9 cellular contexts compared by ENCODE assay signal in genomic region chr1:17606826-17607440, GRCh38.
A peak's percentile ranks its signal among the peaks of the same experiment; 100 is the strongest.
DNase-seq lines count a peak whose midpoint lies in the region; ATAC-seq, FAIRE-seq and TF ChIP-seq lines count a peak whose summit lies in the region.
"Had no signal": no experiment of that assay in that cellular context is flagged by ENCODE, and none has a peak within 500 bp of the region (broad histone marks: within the 10 kb centered on the region; RNA-seq: fewer than 3 reads in every experiment).

No MANE protein-coding gene starts in this region.

- no peak overlapping the region for H3K4me3 ChIP-seq in A549
- no peak overlapping the region for H3K4me3 ChIP-seq in fibroblast of lung (replicated peaks in 1 of 4; ENCODE audit: control extremely low read depth in 1 of 4, insufficient read depth in 1 of 4, low read depth in 3 of 4, low read length in 4 of 4)
- H3K4me3 ChIP-seq in neural cell (ENCODE audit: low read length): no peak overlapping the region

- TF ChIP-seq EP300 in A549 (IDR thresholded peaks at IDR 0.05) (no peak), neural cell (conservative IDR thresholded peaks at IDR 0.05; ENCODE audit: poor library complexity, severe bottlenecking) (no peak)

- no peaks in the 10 kb centered on the region for H3K36me3 Mint-ChIP-seq in activated CD4-positive, alpha-beta memory T cell treated with anti-CD3 and anti-CD28 coated beads for 36 hours
- H3K36me3 Mint-ChIP-seq in type B pancreatic cell: peaks cover 3% of the 10 kb centered on the region

- no peak overlapping the region for H3K9ac ChIP-seq in fibroblast of lung (ENCODE audit: insufficient read depth, low read length)
- H3K9ac ChIP-seq in neural cell (ENCODE audit: low read length): no peak overlapping the region

- H2AFZ ChIP-seq in fibroblast of lung (ENCODE audit: low read length) (no peak overlapping the region), neural cell (ENCODE audit: low read depth, low read length) (no peak overlapping the region)

- no peak for TF ChIP-seq POLR2A in A549 (IDR thresholded peaks at IDR 0.05; ENCODE audit: low read length)

- POLR2A ChIA-PET in A549 (lab: Yijun Ruan, JAX): interaction anchor here (0.7 kb wide), 1 partner anchor 1179 kb away, joined by 3 read pairs; no protein-coding TSS in a partner anchor
- POLR2A ChIA-PET in activated CD4-positive, alpha-beta memory T cell treated with anti-CD3 and anti-CD28 coated beads for 36 hours (lab: Charles Lee): no interaction called here

- TF ChIP-seq RAD21 in A549 (conservative IDR thresholded peaks at IDR 0.05 in 1 of 2, IDR thresholded peaks at IDR 0.05 in 1 of 2) (peak; percentile 87 to 90), neural cell (conservative IDR thresholded peaks at IDR 0.05) (peak; percentile 82)

- no peaks in the 10 kb centered on the region for H4K20me1 ChIP-seq in fibroblast of lung (ENCODE audit: control insufficient read depth, extremely low read depth, insufficient read depth, low read length)
- no peaks in the 10 kb centered on the region for H4K20me1 ChIP-seq in neural cell (ENCODE audit: insufficient read depth)

- H3K4me1 Mint-ChIP-seq in activated CD4-positive, alpha-beta memory T cell treated with anti-CD3 and anti-CD28 coated beads for 36 hours (ENCODE audit: low read depth): no peaks in the 10 kb centered on the region
- H3K4me1 Mint-ChIP-seq in type B pancreatic cell (ENCODE audit: unreplicated experiment): peaks cover 17% of the 10 kb centered on the region

- intact Hi-C loops in activated CD4-positive, alpha-beta memory T cell treated with anti-CD3 and anti-CD28 coated beads for 36 hours (cut with micrococcal nuclease): loop anchor here (2.0 kb wide), 1 partner anchor 112 kb away; no protein-coding TSS in a partner anchor

- ATAC-seq in A549 (peak; percentile 77 to 87; a peak in 5 of 6 replicates), HG02884 (IDR thresholded peaks at IDR 0.05; ENCODE audit: unreplicated experiment) (no peak)

- peaks cover 2% of the 10 kb centered on the region for H3K36me3 ChIP-seq in fibroblast of lung (ENCODE audit: control insufficient read depth, insufficient read depth, low read length)
- H3K36me3 ChIP-seq in neural cell (ENCODE audit: insufficient read depth, low read length): no peaks in the 10 kb centered on the region

- no peaks in the 10 kb centered on the region for H3K9me2 ChIP-seq in neural cell (ENCODE audit: insufficient read depth, low read length)

- H3K4me3 Mint-ChIP-seq in activated CD4-positive, alpha-beta memory T cell treated with anti-CD3 and anti-CD28 coated beads for 36 hours: no peak overlapping the region
- H3K4me3 Mint-ChIP-seq in type B pancreatic cell: no peak overlapping the region

- H3K9me3 ChIP-seq in A549: no peaks in the 10 kb centered on the region
- H3K9me3 ChIP-seq in fibroblast of lung (ENCODE audit: control insufficient read depth, insufficient read depth, low read depth, low read length): no peaks in the 10 kb centered on the region
- no peaks in the 10 kb centered on the region for H3K9me3 ChIP-seq in neural cell (ENCODE audit: low read length)

- H3K27ac ChIP-seq in A549 (no peak overlapping the region), fibroblast of lung (ENCODE audit: insufficient read depth, low read length) (no peak overlapping the region), neural cell (ENCODE audit: low read length) (no peak overlapping the region)

- H3K27me3 ChIP-seq in fibroblast of lung (ENCODE audit: control insufficient read depth, insufficient read depth, low read length) (no peaks in the 10 kb centered on the region), neural cell (ENCODE audit: insufficient read depth, low read depth, low read length) (no peaks in the 10 kb centered on the region)

- H3K4me1 ChIP-seq in A549: no peaks in the 10 kb centered on the region
- peaks cover 2% of the 10 kb centered on the region for H3K4me1 ChIP-seq in fibroblast of lung (ENCODE audit: control insufficient read depth, extremely low read depth, insufficient read depth, low read length)

- no peaks in the 10 kb centered on the region for H3F3A ChIP-seq in neural cell (ENCODE audit: insufficient read depth, low read length, poor library complexity, severe bottlenecking)

- FAIRE-seq in A549 (lab: Jason Lieb, UNC): no peak
- FAIRE-seq: islet of Langerhans had no signal

- H3K9me3 Mint-ChIP-seq in activated CD4-positive, alpha-beta memory T cell treated with anti-CD3 and anti-CD28 coated beads for 36 hours: no peaks in the 10 kb centered on the region
- H3K9me3 Mint-ChIP-seq in type B pancreatic cell: no peaks in the 10 kb centered on the region

- H3K79me2 ChIP-seq in fibroblast of lung (ENCODE audit: control insufficient read depth, insufficient read depth, low read length): no peaks in the 10 kb centered on the region
- H3K79me2 ChIP-seq in neural cell (replicated peaks; ENCODE audit: insufficient read depth, low read length): no peaks in the 10 kb centered on the region

- CTCF ChIA-PET in A549 (lab: Yijun Ruan, JAX): interaction anchor here (0.5 to 5.1 kb wide), 56 partner anchors 9 to 974 kb away, joined by 3 to 129 read pairs (median 4); no protein-coding TSS in a partner anchor
- CTCF ChIA-PET in activated CD4-positive, alpha-beta memory T cell treated with anti-CD3 and anti-CD28 coated beads for 36 hours (lab: Charles Lee): interaction anchor here (0.6 to 4.6 kb wide), 15 partner anchors 8 to 334 kb away, joined by 3 to 45 read pairs (median 4); no protein-coding TSS in a partner anchor

- H3K27ac Mint-ChIP-seq in activated CD4-positive, alpha-beta memory T cell treated with anti-CD3 and anti-CD28 coated beads for 36 hours: no peak overlapping the region
- peak overlapping the region; percentile 51 for H3K27ac Mint-ChIP-seq in type B pancreatic cell

- peak; percentile 43 to 61 for DNase-seq in A549 (ENCODE audit: low read depth in 1 of 2, low spot score in 1 of 2)
- peak; percentile 19 for DNase-seq in GDM1 (lab: John Stamatoyannopoulos, UW)
- DNase-seq in NCI-H1694 treated with DMSO at 0.1 percent for 48 hours (lab: John Stamatoyannopoulos, UW): peak; percentile 20
- DNase-seq in activated CD4-positive, alpha-beta memory T cell treated with anti-CD3 and anti-CD28 coated beads for 36 hours: peak; percentile 64
- DNase-seq in fibroblast of lung (ENCODE audit: low read depth in 2 of 2): peak; percentile 35 to 73
- peak; percentile 82 for DNase-seq in type B pancreatic cell (ENCODE audit: extremely low spot score, unreplicated experiment)

- H3K27me3 Mint-ChIP-seq in activated CD4-positive, alpha-beta memory T cell treated with anti-CD3 and anti-CD28 coated beads for 36 hours: no peaks in the 10 kb centered on the region
- no peaks in the 10 kb centered on the region for H3K27me3 Mint-ChIP-seq in type B pancreatic cell

- TF ChIP-seq CTCF in A549 (IDR thresholded peaks at IDR 0.05) (peak; percentile 79), fibroblast of lung (conservative IDR thresholded peaks at IDR 0.05 in 1 of 2, IDR thresholded peaks at IDR 0.05 in 1 of 2; ENCODE audit: low read depth in 1 of 2, low read length in 2 of 2) (peak; percentile 93 to 96), neural cell (IDR thresholded peaks at IDR 0.05; ENCODE audit: poor library complexity, severe bottlenecking) (peak; percentile 86), type B pancreatic cell (conservative IDR thresholded peaks at IDR 0.05) (peak; percentile 98)

- 49% methylated on average over 10 of the region's 14 CpGs for WGBS in A549 (ENCODE audit: missing lambda C conversion rate)

- no peak overlapping the region for H3K4me2 ChIP-seq in A549
- no peak overlapping the region for H3K4me2 ChIP-seq in fibroblast of lung (ENCODE audit: extremely low read depth, insufficient read depth, low read length)
- no peak overlapping the region for H3K4me2 ChIP-seq in neural cell (ENCODE audit: low read length)

TF ChIP-seq in A549, 52 proteins besides CTCF, POLR2A, EP300 and RAD21:
- TF ChIP-seq TFCP2L1 (CRISPR knock-in tag; IDR thresholded peaks at IDR 0.05) (no peak), HMGXB4 (CRISPR knock-in tag; IDR thresholded peaks at IDR 0.05; ENCODE audit: borderline replicate concordance) (no peak), HDAC2 (IDR thresholded peaks at IDR 0.05) (no peak), SMC3 (IDR thresholded peaks at IDR 0.05) (peak; percentile 88)

TF ChIP-seq in neural cell, 6 proteins besides CTCF, POLR2A, EP300 and RAD21:
- TF ChIP-seq MXI1 (conservative IDR thresholded peaks at IDR 0.05; ENCODE audit: poor library complexity, severe bottlenecking) (no peak), SMC3 (conservative IDR thresholded peaks at IDR 0.05; ENCODE audit: poor library complexity) (peak; percentile 85)

Comparison
In these comparisons a context has a peak if more than half of its experiments do, and no peak if none do; other contexts are left out.
1. DNase-seq: peak in every context shown above with its lines; median percentile 82 in type B pancreatic cell; 64 in activated CD4-positive, alpha-beta memory T cell treated with anti-CD3 and anti-CD28 coated beads for 36 hours; 54 in fibroblast of lung; 52 in A549; 20 in NCI-H1694 treated with DMSO at 0.1 percent for 48 hours; 19 in GDM1.